Comparison of ENCODE assay signal across 1 cellular context in the genomic region with DNA sequence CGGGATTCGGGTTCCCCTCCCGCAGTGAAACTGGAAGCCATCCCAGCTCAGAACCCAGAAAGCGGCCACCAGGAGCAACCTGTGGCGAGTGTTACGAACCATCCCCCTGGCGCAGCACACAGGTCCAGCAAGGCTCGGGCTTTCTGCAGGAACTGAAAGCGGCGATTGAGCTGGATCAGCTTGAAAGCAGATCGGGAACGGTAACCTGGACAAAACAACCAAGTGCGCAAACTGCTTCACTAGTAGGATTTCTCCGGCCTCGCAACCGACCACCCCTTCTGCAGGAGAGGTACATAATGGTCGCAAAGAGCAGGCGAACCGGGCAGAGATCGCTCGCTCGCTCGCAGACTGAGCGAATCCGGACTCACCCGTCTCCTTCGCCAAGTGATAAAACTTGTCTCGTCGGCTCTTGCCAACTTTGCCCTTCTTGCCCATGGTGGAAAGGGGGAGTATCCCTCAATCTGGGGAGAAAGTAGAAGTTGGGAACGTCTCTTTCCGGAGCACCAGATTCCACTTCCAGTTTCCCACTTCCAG.
TF ChIP-seq lines count a peak whose summit lies in the region.

No MANE protein-coding gene starts in this region.

TF ChIP-seq in HepG2, 621 proteins besides CTCF, POLR2A, EP300 and RAD21 (continued from another document and continues in another):
- TF ChIP-seq, protein P1, sequence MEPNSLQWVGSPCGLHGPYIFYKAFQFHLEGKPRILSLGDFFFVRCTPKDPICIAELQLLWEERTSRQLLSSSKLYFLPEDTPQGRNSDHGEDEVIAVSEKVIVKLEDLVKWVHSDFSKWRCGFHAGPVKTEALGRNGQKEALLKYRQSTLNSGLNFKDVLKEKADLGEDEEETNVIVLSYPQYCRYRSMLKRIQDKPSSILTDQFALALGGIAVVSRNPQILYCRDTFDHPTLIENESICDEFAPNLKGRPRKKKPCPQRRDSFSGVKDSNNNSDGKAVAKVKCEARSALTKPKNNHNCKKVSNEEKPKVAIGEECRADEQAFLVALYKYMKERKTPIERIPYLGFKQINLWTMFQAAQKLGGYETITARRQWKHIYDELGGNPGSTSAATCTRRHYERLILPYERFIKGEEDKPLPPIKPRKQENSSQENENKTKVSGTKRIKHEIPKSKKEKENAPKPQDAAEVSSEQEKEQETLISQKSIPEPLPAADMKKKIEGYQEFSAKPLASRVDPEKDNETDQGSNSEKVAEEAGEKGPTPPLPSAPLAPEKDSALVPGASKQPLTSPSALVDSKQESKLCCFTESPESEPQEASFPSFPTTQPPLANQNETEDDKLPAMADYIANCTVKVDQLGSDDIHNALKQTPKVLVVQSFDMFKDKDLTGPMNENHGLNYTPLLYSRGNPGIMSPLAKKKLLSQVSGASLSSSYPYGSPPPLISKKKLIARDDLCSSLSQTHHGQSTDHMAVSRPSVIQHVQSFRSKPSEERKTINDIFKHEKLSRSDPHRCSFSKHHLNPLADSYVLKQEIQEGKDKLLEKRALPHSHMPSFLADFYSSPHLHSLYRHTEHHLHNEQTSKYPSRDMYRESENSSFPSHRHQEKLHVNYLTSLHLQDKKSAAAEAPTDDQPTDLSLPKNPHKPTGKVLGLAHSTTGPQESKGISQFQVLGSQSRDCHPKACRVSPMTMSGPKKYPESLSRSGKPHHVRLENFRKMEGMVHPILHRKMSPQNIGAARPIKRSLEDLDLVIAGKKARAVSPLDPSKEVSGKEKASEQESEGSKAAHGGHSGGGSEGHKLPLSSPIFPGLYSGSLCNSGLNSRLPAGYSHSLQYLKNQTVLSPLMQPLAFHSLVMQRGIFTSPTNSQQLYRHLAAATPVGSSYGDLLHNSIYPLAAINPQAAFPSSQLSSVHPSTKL (CRISPR knock-in tag; IDR thresholded peaks at IDR 0.05) = no peak; the same call in 1 of the 2 replicates
- TF ChIP-seq, protein P2, sequence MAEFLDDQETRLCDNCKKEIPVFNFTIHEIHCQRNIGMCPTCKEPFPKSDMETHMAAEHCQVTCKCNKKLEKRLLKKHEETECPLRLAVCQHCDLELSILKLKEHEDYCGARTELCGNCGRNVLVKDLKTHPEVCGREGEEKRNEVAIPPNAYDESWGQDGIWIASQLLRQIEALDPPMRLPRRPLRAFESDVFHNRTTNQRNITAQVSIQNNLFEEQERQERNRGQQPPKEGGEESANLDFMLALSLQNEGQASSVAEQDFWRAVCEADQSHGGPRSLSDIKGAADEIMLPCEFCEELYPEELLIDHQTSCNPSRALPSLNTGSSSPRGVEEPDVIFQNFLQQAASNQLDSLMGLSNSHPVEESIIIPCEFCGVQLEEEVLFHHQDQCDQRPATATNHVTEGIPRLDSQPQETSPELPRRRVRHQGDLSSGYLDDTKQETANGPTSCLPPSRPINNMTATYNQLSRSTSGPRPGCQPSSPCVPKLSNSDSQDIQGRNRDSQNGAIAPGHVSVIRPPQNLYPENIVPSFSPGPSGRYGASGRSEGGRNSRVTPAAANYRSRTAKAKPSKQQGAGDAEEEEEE (CRISPR knock-in tag; IDR thresholded peaks at IDR 0.05; ENCODE audit: borderline replicate concordance) = no peak
- no peak for TF ChIP-seq ZNF44 (CRISPR knock-in tag; IDR thresholded peaks at IDR 0.05)
- no peak for TF ChIP-seq SP1 (IDR thresholded peaks at IDR 0.05)
- no peak for TF ChIP-seq SP1 (CRISPR knock-in tag; IDR thresholded peaks at IDR 0.05)
- TF ChIP-seq, protein P3, sequence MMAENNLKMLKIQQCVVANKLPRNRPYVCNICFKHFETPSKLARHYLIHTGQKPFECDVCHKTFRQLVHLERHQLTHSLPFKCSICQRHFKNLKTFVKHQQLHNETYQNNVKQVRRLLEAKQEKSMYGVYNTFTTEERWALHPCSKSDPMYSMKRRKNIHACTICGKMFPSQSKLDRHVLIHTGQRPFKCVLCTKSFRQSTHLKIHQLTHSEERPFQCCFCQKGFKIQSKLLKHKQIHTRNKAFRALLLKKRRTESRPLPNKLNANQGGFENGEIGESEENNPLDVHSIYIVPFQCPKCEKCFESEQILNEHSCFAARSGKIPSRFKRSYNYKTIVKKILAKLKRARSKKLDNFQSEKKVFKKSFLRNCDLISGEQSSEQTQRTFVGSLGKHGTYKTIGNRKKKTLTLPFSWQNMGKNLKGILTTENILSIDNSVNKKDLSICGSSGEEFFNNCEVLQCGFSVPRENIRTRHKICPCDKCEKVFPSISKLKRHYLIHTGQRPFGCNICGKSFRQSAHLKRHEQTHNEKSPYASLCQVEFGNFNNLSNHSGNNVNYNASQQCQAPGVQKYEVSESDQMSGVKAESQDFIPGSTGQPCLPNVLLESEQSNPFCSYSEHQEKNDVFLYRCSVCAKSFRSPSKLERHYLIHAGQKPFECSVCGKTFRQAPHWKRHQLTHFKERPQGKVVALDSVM (CRISPR knock-in tag; IDR thresholded peaks at IDR 0.05) = 0 out of 2 replicates have a peak, but pooled peaks have one; percentile 20
- peak; percentile 27 for TF ChIP-seq TBX2 (CRISPR knock-in tag; IDR thresholded peaks at IDR 0.05; ENCODE audit: borderline replicate concordance)
- TF ChIP-seq KMT2A (CRISPR knock-in tag; IDR thresholded peaks at IDR 0.05) = peak; percentile 27; the same call in 1 of the 2 replicates
- no peak for TF ChIP-seq ZNF484 (CRISPR knock-in tag; IDR thresholded peaks at IDR 0.05; ENCODE audit: borderline replicate concordance, low read depth)
- TF ChIP-seq SP2 (CRISPR knock-in tag; IDR thresholded peaks at IDR 0.05) = no peak
- no peak for TF ChIP-seq ZEB1 (IDR thresholded peaks at IDR 0.05; ENCODE audit: insufficient replicate concordance, low read depth)
- no peak for TF ChIP-seq ZNF629 (CRISPR knock-in tag; conservative IDR thresholded peaks at IDR 0.05)
- TF ChIP-seq RARA (CRISPR knock-in tag; IDR thresholded peaks at IDR 0.05) = no peak
- no peak for TF ChIP-seq ZNF576 (CRISPR knock-in tag; IDR thresholded peaks at IDR 0.05)
- TF ChIP-seq ZNF383 (CRISPR knock-in tag; IDR thresholded peaks at IDR 0.05; ENCODE audit: borderline replicate concordance) = no peak
- no peak; the same call in 1 of the 2 replicates for TF ChIP-seq ZNF557 (CRISPR knock-in tag; IDR thresholded peaks at IDR 0.05)
- no peak for TF ChIP-seq CREBL2 (CRISPR knock-in tag; IDR thresholded peaks at IDR 0.05; ENCODE audit: borderline replicate concordance)
- TF ChIP-seq ZBTB10 (CRISPR knock-in tag; IDR thresholded peaks at IDR 0.05; ENCODE audit: borderline replicate concordance) = 0 out of 2 replicates have a peak, but pooled peaks have one; percentile 41
- TF ChIP-seq, protein P4, sequence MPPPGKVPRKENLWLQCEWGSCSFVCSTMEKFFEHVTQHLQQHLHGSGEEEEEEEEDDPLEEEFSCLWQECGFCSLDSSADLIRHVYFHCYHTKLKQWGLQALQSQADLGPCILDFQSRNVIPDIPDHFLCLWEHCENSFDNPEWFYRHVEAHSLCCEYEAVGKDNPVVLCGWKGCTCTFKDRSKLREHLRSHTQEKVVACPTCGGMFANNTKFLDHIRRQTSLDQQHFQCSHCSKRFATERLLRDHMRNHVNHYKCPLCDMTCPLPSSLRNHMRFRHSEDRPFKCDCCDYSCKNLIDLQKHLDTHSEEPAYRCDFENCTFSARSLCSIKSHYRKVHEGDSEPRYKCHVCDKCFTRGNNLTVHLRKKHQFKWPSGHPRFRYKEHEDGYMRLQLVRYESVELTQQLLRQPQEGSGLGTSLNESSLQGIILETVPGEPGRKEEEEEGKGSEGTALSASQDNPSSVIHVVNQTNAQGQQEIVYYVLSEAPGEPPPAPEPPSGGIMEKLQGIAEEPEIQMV (CRISPR knock-in tag; IDR thresholded peaks at IDR 0.05; ENCODE audit: low read depth) = no peak
- TF ChIP-seq ZBTB3 (CRISPR knock-in tag; IDR thresholded peaks at IDR 0.05; ENCODE audit: borderline replicate concordance, low read depth) = no peak
- TF ChIP-seq ARHGAP35 (CRISPR knock-in tag; IDR thresholded peaks at IDR 0.05; ENCODE audit: borderline replicate concordance) = no peak
- 0 out of 2 replicates have a peak, but pooled peaks have one; percentile 18 for TF ChIP-seq NFKB2 (CRISPR knock-in tag; IDR thresholded peaks at IDR 0.05; ENCODE audit: borderline replicate concordance)
- peak; percentile 25; the same call in 1 of the 2 replicates for TF ChIP-seq FIP1L1 (IDR thresholded peaks at IDR 0.05; ENCODE audit: borderline replicate concordance, insufficient read depth, low read depth, low read length)
- peak; percentile 30; the same call in 1 of the 2 replicates for TF ChIP-seq ATF7-NPFF (CRISPR knock-in tag; IDR thresholded peaks at IDR 0.05; ENCODE audit: low read depth)
- TF ChIP-seq SIN3B (IDR thresholded peaks at IDR 0.05; ENCODE audit: low read length) = no peak
- TF ChIP-seq ZNF75D (CRISPR knock-in tag; IDR thresholded peaks at IDR 0.05; ENCODE audit: borderline replicate concordance) = no peak
- no peak for TF ChIP-seq ZFY (CRISPR knock-in tag; IDR thresholded peaks at IDR 0.05)
- TF ChIP-seq ISX (CRISPR knock-in tag; conservative IDR thresholded peaks at IDR 0.05) = no peak
- no peak for TF ChIP-seq ZNF430 (CRISPR knock-in tag; IDR thresholded peaks at IDR 0.05)
- peak; percentile 25; the same call in 1 of the 2 replicates for TF ChIP-seq AFF4 (CRISPR knock-in tag; IDR thresholded peaks at IDR 0.05)
- no peak for TF ChIP-seq ZNF549 (CRISPR knock-in tag; IDR thresholded peaks at IDR 0.05)
- TF ChIP-seq KDM1A (CRISPR knock-in tag; IDR thresholded peaks at IDR 0.05) = no peak
- 0 out of 2 replicates have a peak, but pooled peaks have one; percentile 0 for TF ChIP-seq NFATC3 (CRISPR knock-in tag; IDR thresholded peaks at IDR 0.05)
- no peak for TF ChIP-seq ZNF781 (CRISPR knock-in tag; IDR thresholded peaks at IDR 0.05; ENCODE audit: borderline replicate concordance, not compliant biosample characterization)
- peak; percentile 27; the same call in 1 of the 2 replicates for TF ChIP-seq ZNF33A (CRISPR knock-in tag; IDR thresholded peaks at IDR 0.05; ENCODE audit: borderline replicate concordance)
- TF ChIP-seq AKAP8 (CRISPR knock-in tag; IDR thresholded peaks at IDR 0.05) = 0 out of 2 replicates have a peak, but pooled peaks have one; percentile 13
- TF ChIP-seq ZNF713 (CRISPR knock-in tag; IDR thresholded peaks at IDR 0.05) = 0 out of 2 replicates have a peak, but pooled peaks have one; percentile 43
- no peak for TF ChIP-seq ZNF24 (IDR thresholded peaks at IDR 0.05)
- TF ChIP-seq MAFG (CRISPR knock-in tag; IDR thresholded peaks at IDR 0.05) = no peak
- TF ChIP-seq MXD3 (CRISPR knock-in tag; IDR thresholded peaks at IDR 0.05) = 0 out of 2 replicates have a peak, but pooled peaks have one; percentile 47
- peak; percentile 12 for TF ChIP-seq SRSF1 (optimal IDR thresholded peaks at IDR 0.05; ENCODE audit: low read depth, low read length)
- TF ChIP-seq ZIK1 (CRISPR knock-in tag; IDR thresholded peaks at IDR 0.05; ENCODE audit: borderline replicate concordance, low read depth) = no peak
- TF ChIP-seq NFKBIZ (CRISPR knock-in tag; IDR thresholded peaks at IDR 0.05) = no peak
- TF ChIP-seq TBL1XR1 (IDR thresholded peaks at IDR 0.05; ENCODE audit: borderline replicate concordance, low read length, partially characterized antibody) = no peak
